In the genomic region with DNA sequence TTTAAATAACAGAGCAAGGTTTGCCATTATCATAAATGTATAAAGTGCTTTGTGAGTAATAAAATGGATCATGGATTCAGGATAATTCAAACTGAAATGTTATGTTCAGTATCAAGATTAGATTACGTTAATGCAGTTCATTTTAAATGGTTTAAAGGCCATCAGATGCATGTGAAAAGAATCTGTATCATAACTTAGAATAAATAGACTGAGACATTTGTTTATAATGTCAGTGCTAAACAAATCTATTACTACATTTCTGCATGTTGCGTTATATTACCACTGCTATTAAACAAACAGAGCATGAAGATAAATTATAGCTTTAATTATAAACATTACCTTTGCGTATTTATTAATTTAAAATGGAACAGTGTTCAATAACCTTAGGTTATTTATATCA, we compare ENCODE assay signal across 28 cellular contexts.
"Had no signal": no experiment of that assay in that cellular context is flagged by ENCODE, and none has a peak within 500 bp of the region (broad histone marks: within the 10 kb centered on the region; RNA-seq: fewer than 3 reads in every experiment).

No MANE protein-coding gene starts in this region.

- DNase-seq: colonic mucosa; cortex of kidney; dermis blood vessel endothelial cell; dorsolateral prefrontal cortex; effector CD4-positive, alpha-beta T cell; effector CD8-positive, alpha-beta T cell; effector memory CD4-positive, alpha-beta T cell; effector memory CD8-positive, alpha-beta T cell; endodermal cell; erythroblast; esophagus squamous epithelium; foreskin fibroblast; foreskin keratinocyte; foreskin melanocyte; gastrocnemius medialis; glutamatergic neuron; head of caudate nucleus; heart left ventricle; heart right ventricle had no signal

- ATAC-seq: effector memory CD8-positive, alpha-beta T cell; esophagus mucosa; foreskin keratinocyte; gastrocnemius medialis; gastroesophageal sphincter; heart left ventricle; heart right ventricle had no signal

- FAIRE-seq: colon, endometrium, endothelial cell of umbilical vein, frontal cortex had no signal

- H3K4me3 ChIP-seq: colonic mucosa, coronary artery, dorsolateral prefrontal cortex, esophagus muscularis mucosa, esophagus squamous epithelium, gastrocnemius medialis, gastroesophageal sphincter, heart left ventricle, heart right ventricle had no signal

- H3K4me1 ChIP-seq: colonic mucosa, esophagus muscularis mucosa, esophagus squamous epithelium, foreskin keratinocyte, gastrocnemius medialis, heart left ventricle, heart right ventricle had no signal

- H3K9me3 ChIP-seq: colonic mucosa, esophagus muscularis mucosa, esophagus squamous epithelium, gastrocnemius medialis, gastroesophageal sphincter, heart left ventricle had no signal

- H3K27ac ChIP-seq: colonic mucosa, coronary artery, dorsolateral prefrontal cortex, epithelial cell of prostate, esophagus muscularis mucosa, esophagus squamous epithelium, foreskin keratinocyte, gastrocnemius medialis, gastroesophageal sphincter, heart left ventricle, heart right ventricle had no signal

- H3K27me3 ChIP-seq: colonic mucosa, esophagus muscularis mucosa, esophagus squamous epithelium, foreskin keratinocyte, gastrocnemius medialis, gastroesophageal sphincter, heart left ventricle, heart right ventricle had no signal

- H3K36me3 ChIP-seq: colonic mucosa, esophagus muscularis mucosa, esophagus squamous epithelium, gastrocnemius medialis, gastroesophageal sphincter, heart left ventricle, heart right ventricle had no signal
